Comparison of ENCODE assay signal across 2 cellular contexts in genomic region chrX:135191838-135192237, GRCh38.
TF ChIP-seq lines count a peak whose summit lies in the region.

No MANE protein-coding gene starts in this region.

TF ChIP-seq in HepG2, 621 proteins besides CTCF, POLR2A, EP300 and RAD21:
- TF ChIP-seq MXI1 (IDR thresholded peaks at IDR 0.05; ENCODE audit: borderline replicate concordance, low read depth, low read length) (no peak), KLF13 (CRISPR knock-in tag; IDR thresholded peaks at IDR 0.05) (no peak), SOX13 (IDR thresholded peaks at IDR 0.05) (no peak), SOX13 (CRISPR knock-in tag; conservative IDR thresholded peaks at IDR 0.05 in 1 of 2, IDR thresholded peaks at IDR 0.05 in 1 of 2) (no peak), TRIM24 (CRISPR knock-in tag; IDR thresholded peaks at IDR 0.05) (no peak), RAD51 (IDR thresholded peaks at IDR 0.05; ENCODE audit: borderline replicate concordance) (peak; percentile 40; the same call in 1 of the 2 replicates), USF2 (IDR thresholded peaks at IDR 0.05; ENCODE audit: low read depth, low read length) (0 out of 2 replicates have a peak, but pooled peaks have one; percentile 13), USF2 (CRISPR knock-in tag; IDR thresholded peaks at IDR 0.05; ENCODE audit: borderline replicate concordance) (no peak), ZNF530 (CRISPR knock-in tag; IDR thresholded peaks at IDR 0.05; ENCODE audit: low read depth) (no peak), ZNF33B (CRISPR knock-in tag; IDR thresholded peaks at IDR 0.05) (no peak), NFYB (CRISPR knock-in tag; IDR thresholded peaks at IDR 0.05) (no peak)
- TF ChIP-seq, protein P1, sequence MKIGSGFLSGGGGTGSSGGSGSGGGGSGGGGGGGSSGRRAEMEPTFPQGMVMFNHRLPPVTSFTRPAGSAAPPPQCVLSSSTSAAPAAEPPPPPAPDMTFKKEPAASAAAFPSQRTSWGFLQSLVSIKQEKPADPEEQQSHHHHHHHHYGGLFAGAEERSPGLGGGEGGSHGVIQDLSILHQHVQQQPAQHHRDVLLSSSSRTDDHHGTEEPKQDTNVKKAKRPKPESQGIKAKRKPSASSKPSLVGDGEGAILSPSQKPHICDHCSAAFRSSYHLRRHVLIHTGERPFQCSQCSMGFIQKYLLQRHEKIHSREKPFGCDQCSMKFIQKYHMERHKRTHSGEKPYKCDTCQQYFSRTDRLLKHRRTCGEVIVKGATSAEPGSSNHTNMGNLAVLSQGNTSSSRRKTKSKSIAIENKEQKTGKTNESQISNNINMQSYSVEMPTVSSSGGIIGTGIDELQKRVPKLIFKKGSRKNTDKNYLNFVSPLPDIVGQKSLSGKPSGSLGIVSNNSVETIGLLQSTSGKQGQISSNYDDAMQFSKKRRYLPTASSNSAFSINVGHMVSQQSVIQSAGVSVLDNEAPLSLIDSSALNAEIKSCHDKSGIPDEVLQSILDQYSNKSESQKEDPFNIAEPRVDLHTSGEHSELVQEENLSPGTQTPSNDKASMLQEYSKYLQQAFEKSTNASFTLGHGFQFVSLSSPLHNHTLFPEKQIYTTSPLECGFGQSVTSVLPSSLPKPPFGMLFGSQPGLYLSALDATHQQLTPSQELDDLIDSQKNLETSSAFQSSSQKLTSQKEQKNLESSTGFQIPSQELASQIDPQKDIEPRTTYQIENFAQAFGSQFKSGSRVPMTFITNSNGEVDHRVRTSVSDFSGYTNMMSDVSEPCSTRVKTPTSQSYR (CRISPR knock-in tag; IDR thresholded peaks at IDR 0.05; ENCODE audit: borderline replicate concordance): no peak

TF ChIP-seq in K562, 482 proteins besides CTCF, POLR2A, EP300 and RAD21:
- TF ChIP-seq TFE3 (CRISPR knock-in tag; IDR thresholded peaks at IDR 0.05): peak; percentile 68
- peak; percentile 64; the same call in 1 of the 2 replicates for TF ChIP-seq RAD51 (IDR thresholded peaks at IDR 0.05; ENCODE audit: borderline replicate concordance, low read depth)
- no peak for TF ChIP-seq ZNF436 (CRISPR knock-in tag; IDR thresholded peaks at IDR 0.05)
- peak; percentile 18; the same call in 1 of the 2 replicates for TF ChIP-seq CBFA2T2 (conservative IDR thresholded peaks at IDR 0.05)
- no peak for TF ChIP-seq E2F3 (CRISPR knock-in tag; IDR thresholded peaks at IDR 0.05)
